In genomic region chrX:31423575-31424284, GRCh38 we compare ENCODE assay signal across 8 cellular contexts.
DNase-seq lines count a peak whose midpoint lies in the region; ATAC-seq and TF ChIP-seq lines count a peak whose summit lies in the region.

No MANE protein-coding gene starts in this region.

- BruUV-seq in Panc1 (replicated peaks; lab: Mats Ljungman, UMichigan): no TSS peak

- H3K27ac ChIP-seq in HEK293 (ENCODE audit: extremely low read depth, low read depth, low read length) (no peak overlapping the region), Panc1 (ENCODE audit: low read length) (no peak overlapping the region)

- H3K9me3 ChIP-seq in HEK293 (ENCODE audit: control insufficient read depth, insufficient read depth, low read depth, low read length): no peaks in the 10 kb centered on the region
- no peaks in the 10 kb centered on the region for H3K9me3 ChIP-seq in Panc1 (ENCODE audit: control insufficient read depth, insufficient read depth, low read depth, low read length)

- CTCF ChIA-PET in HEK293 (lab: Yijun Ruan, JAX) (interaction anchor here (0.5 to 4.2 kb wide), 15 partner anchors 10 to 759 kb away, joined by 3 to 20 read pairs (median 4); no protein-coding TSS in a partner anchor), Panc1 (lab: Charles Lee) (interaction anchor here (0.6 kb wide), 1 partner anchor 144 kb away, joined by 3 read pairs; no protein-coding TSS in a partner anchor)

- H3K4me1 ChIP-seq in HEK293 (ENCODE audit: control insufficient read depth, insufficient read depth, low read length) (no peaks in the 10 kb centered on the region; the same call in 1 of the 2 replicates), Panc1 (ENCODE audit: control insufficient read depth, insufficient read depth, low read length) (no peaks in the 10 kb centered on the region)

- H3K4me3 ChIP-seq in HEK293 (ENCODE audit: low read depth, low read length) (no peak overlapping the region), Panc1 (ENCODE audit: low read depth in 2 of 2, low read length in 2 of 2) (no peak overlapping the region)

- H3K27me3 ChIP-seq in Panc1 (ENCODE audit: control insufficient read depth, insufficient read depth, low read length): no peaks in the 10 kb centered on the region

- in situ Hi-C loops in Panc1 (cut with HindIII; ENCODE audit: low pct_unique_long_range_greater_than_20kb, low sequenced_read_pairs): no loop called here

- TF ChIP-seq CTCF in HEK293 (tag by site-specific recombination; IDR thresholded peaks at IDR 0.05): 0 out of 2 replicates have a peak, but pooled peaks have one; percentile 20
- peak; percentile 30 for TF ChIP-seq CTCF in Panc1 (IDR thresholded peaks at IDR 0.05)

- H3K36me3 ChIP-seq in HEK293 (ENCODE audit: control insufficient read depth in 2 of 2, insufficient read depth in 1 of 2, low read length in 2 of 2) (no peaks in the 10 kb centered on the region), Panc1 (ENCODE audit: control insufficient read depth, insufficient read depth, low read length) (no peaks in the 10 kb centered on the region)

- ATAC-seq in Panc1: no peak
- no peak for ATAC-seq in HG02981 (IDR thresholded peaks at IDR 0.05; ENCODE audit: unreplicated experiment)

- POLR2A ChIA-PET in HEK293 (lab: Yijun Ruan, JAX): no interaction called here
- POLR2A ChIA-PET in Panc1 (lab: Charles Lee): no interaction called here

- DNase-seq in DMS114 treated with DMSO at 0.1 percent for 48 hours (lab: John Stamatoyannopoulos, UW; ENCODE audit: unreplicated experiment): peak; percentile 0
- no peak for DNase-seq in Panc1 (ENCODE audit: low read depth, low spot score)
- DNase-seq in erythroblast (lab: John Stamatoyannopoulos, UW): peak; percentile 0 to 1
- DNase-seq in pons (ENCODE audit: low spot score): peak; percentile 19
- DNase-seq in NCI-H2196 (lab: John Stamatoyannopoulos, UW; ENCODE audit: unreplicated experiment): no peak
- no peak for DNase-seq in cerebellar nuclear complex (lab: John Stamatoyannopoulos, UW)

- intact Hi-C loops in Panc1 (cut with micrococcal nuclease; ENCODE audit: unreplicated experiment): no loop called here

- TF ChIP-seq POLR2A in erythroblast (IDR thresholded peaks at IDR 0.05; ENCODE audit: low read length): no peak

TF ChIP-seq in HEK293, 187 proteins besides CTCF, POLR2A, EP300 and RAD21:
- no peak for TF ChIP-seq INSM2 (tag by site-specific recombination; IDR thresholded peaks at IDR 0.05)
- TF ChIP-seq ZNF324 (tag by site-specific recombination; IDR thresholded peaks at IDR 0.05): no peak
- TF ChIP-seq ZNF776 (tag by site-specific recombination; IDR thresholded peaks at IDR 0.05; ENCODE audit: borderline replicate concordance): no peak
- TF ChIP-seq HOXA7 (CRISPR knock-in tag; IDR thresholded peaks at IDR 0.05; ENCODE audit: borderline replicate concordance): no peak
- no peak for TF ChIP-seq ZNF362 (tag by site-specific recombination; IDR thresholded peaks at IDR 0.05)
- TF ChIP-seq SALL2 (tag by site-specific recombination; IDR thresholded peaks at IDR 0.05; ENCODE audit: borderline replicate concordance): no peak

Comparison
In these comparisons a context has a peak if more than half of its experiments do, and no peak if none do; other contexts are left out.
1. DNase-seq: peak in DMS114 treated with DMSO at 0.1 percent for 48 hours (single experiment), erythroblast (2 of 2) and pons (single experiment); none in Panc1 (single experiment), NCI-H2196 (single experiment) and cerebellar nuclear complex (0 of 2).